ENCODE assay signal across 10 cellular contexts in genomic region chr16:2518823-2519710, GRCh38. TPM values are rescaled to one million over a fixed set of nuclear protein-coding genes. Genes with fewer than 3 reads are reported as not detected.
DNase-seq lines count a peak whose midpoint lies in the region; ATAC-seq, FAIRE-seq and TF ChIP-seq lines count a peak whose summit lies in the region.
"Had no signal": no experiment of that assay in that cellular context is flagged by ENCODE, and none has a peak within 500 bp of the region (broad histone marks: within the 10 kb centered on the region; RNA-seq: fewer than 3 reads in every experiment).

No MANE protein-coding gene starts in this region.

- no peaks in the 10 kb centered on the region for H3K27me3 Mint-ChIP-seq in T-cell

- H3K9ac ChIP-seq in BLaER1, result 0 out of 2 replicates have a peak overlapping the region, but pooled peaks have one; percentile 10
- H3K9ac ChIP-seq in parathyroid adenoma, result no peak overlapping the region

- 77% methylated on average over 6 of the region's 39 CpGs; no CpG with 5 or more reads in 1 of the 2 donors for WGBS in gastroesophageal sphincter (ENCODE audit: low coverage in 1 of 2), 2 donors

- H3K36me3 ChIP-seq in BLaER1, result peaks cover 49% of the 10 kb centered on the region
- peaks cover 0 to 31% of the 10 kb centered on the region in 2 donors for H3K36me3 ChIP-seq in gastroesophageal sphincter
- no peaks in the 10 kb centered on the region for H3K36me3 ChIP-seq in parathyroid adenoma (ENCODE audit: control insufficient read depth, insufficient read depth, low read length)

- peak overlapping the region; percentile 59 to 84 (median 72) for H3K4me3 Mint-ChIP-seq in T-cell

- CTCF ChIA-PET in T-cell (lab: Charles Lee), result no interaction called here

- peaks cover 48% of the 10 kb centered on the region for H3K4me1 ChIP-seq in BLaER1
- H3K4me1 ChIP-seq in gastroesophageal sphincter, result peaks cover 0 to 75% (median 56%) of the 10 kb centered on the region in 3 donors
- peaks cover 38% of the 10 kb centered on the region for H3K4me1 ChIP-seq in parathyroid adenoma

- no peak for TF ChIP-seq EP300 in gastroesophageal sphincter (IDR thresholded peaks at IDR 0.05)

- POLR2A ChIA-PET in T-cell (lab: Charles Lee), result interaction anchor here (0.7 to 2.8 kb wide), 4 partner anchors 8 to 365 kb away, joined by 3 to 31 read pairs (median 4); partner anchors contain the start of gene CEMP1 (in 1 of the 2)

- H3K4me1 Mint-ChIP-seq in T-cell, result peaks cover 63 to 67% (median 65%) of the 10 kb centered on the region in 3 donors

- H4K20me1 ChIP-seq in BLaER1, result peaks cover 75% of the 10 kb centered on the region

- no peak for FAIRE-seq in H54 (lab: Jason Lieb, UNC)
- FAIRE-seq: endometrium had no signal

- H3K4me2 ChIP-seq in BLaER1 (peak overlapping the region; percentile 54), parathyroid adenoma (ENCODE audit: low read length) (peak overlapping the region; percentile 2)

- no peaks in the 10 kb centered on the region for H3K9me3 Mint-ChIP-seq in T-cell

- ATAC-seq in T-cell (replicated peaks in 1 of 4) (no peak), gastroesophageal sphincter (no peak), GM18909 (IDR thresholded peaks at IDR 0.05; ENCODE audit: poor library complexity, unreplicated experiment) (no peak)

- H2AFZ ChIP-seq in parathyroid adenoma, result no peak overlapping the region

- TF ChIP-seq POLR2A in gastroesophageal sphincter (IDR thresholded peaks at IDR 0.05), result no peak
- no peak for TF ChIP-seq POLR2A in H54 (IDR thresholded peaks at IDR 0.05; ENCODE audit: low read depth, low read length)

- H3K27ac Mint-ChIP-seq in T-cell, result peak overlapping the region; percentile 89 to 91

- peaks cover 51% of the 10 kb centered on the region for H3K79me2 ChIP-seq in parathyroid adenoma

- H3K27ac ChIP-seq in BLaER1 (no peak overlapping the region), gastroesophageal sphincter (peak overlapping the region; percentile 57 to 98 (median 96)), parathyroid adenoma (peak overlapping the region; percentile 47)

- H3K9me3 ChIP-seq in BLaER1 (no peaks in the 10 kb centered on the region), gastroesophageal sphincter (no peaks in the 10 kb centered on the region), parathyroid adenoma (ENCODE audit: control insufficient read depth, low read length) (no peaks in the 10 kb centered on the region)

- H3K4me3 ChIP-seq in BLaER1 (no peak overlapping the region), gastroesophageal sphincter (peak overlapping the region in 1 of 2 donors; percentile 78), parathyroid adenoma (ENCODE audit: low read depth, low read length) (peak overlapping the region; percentile 37)

- DNase-seq in T-cell, result no peak
- DNase-seq in NCI-H1048 (lab: John Stamatoyannopoulos, UW), result no peak
- DNase-seq in H54 (ENCODE audit: insufficient read length, low spot score), result no peak
- DNase-seq in NCI-H1105 treated with DMSO at 0.1 percent for 48 hours (lab: John Stamatoyannopoulos, UW), result no peak
- DNase-seq: Karpas-422 had no signal

- H3K27me3 ChIP-seq in BLaER1 (no peaks in the 10 kb centered on the region), gastroesophageal sphincter (no peaks in the 10 kb centered on the region), parathyroid adenoma (ENCODE audit: control insufficient read depth, insufficient read depth, low read length) (no peaks in the 10 kb centered on the region)

- TF ChIP-seq CTCF in gastroesophageal sphincter (IDR thresholded peaks at IDR 0.05), result no peak
- no peak for TF ChIP-seq CTCF in parathyroid adenoma (IDR thresholded peaks at IDR 0.05)

- peaks cover 8% of the 10 kb centered on the region for H3K36me3 Mint-ChIP-seq in T-cell

RNA-seq across cellular contexts. Expression of gene AMDHD2, which starts 1.1 kb away (rescaled TPM):
- 100 to 1,000 TPM; 104 to 215 (median 122) TPM for total RNA-seq in T-cell
- total RNA-seq in gastroesophageal sphincter, result 10 to 100 TPM; 14.0 to 29.1 (median 23.4) TPM

RNA-seq across cellular contexts. Expression of gene ATP6V0C, which starts 5.3 kb away (rescaled TPM):
- total RNA-seq in T-cell (100 to 1,000 TPM; 122 to 161 (median 128) TPM), gastroesophageal sphincter (10 to 100 TPM; 37.5 to 62.2 (median 50.9) TPM)

RNA-seq across cellular contexts. Expression of gene CEMP1, which starts 12.1 kb away (rescaled TPM):
- total RNA-seq in T-cell, result 1 to 10 TPM in 3 of 5 donors, under 1 TPM in 1, not detected in 1; 0.26 to 3.1 (median 1.1) TPM
- total RNA-seq in gastroesophageal sphincter, result under 1 TPM in 1 of 4 donors, not detected in 3; 0.40 TPM

RNA-seq across cellular contexts. Expression of gene PDPK1, which starts 18.8 kb away (rescaled TPM):
- total RNA-seq in T-cell, result 10 to 100 TPM; 49.8 to 68.4 (median 67.3) TPM
- total RNA-seq in gastroesophageal sphincter, result 10 to 100 TPM; 30.8 to 43.1 (median 36.5) TPM

RNA-seq across cellular contexts. Expression of gene TBC1D24, which starts 44.1 kb away (rescaled TPM):
- total RNA-seq in T-cell (10 to 100 TPM in 3 of 5 donors, 1 to 10 TPM in 2; 8.3 to 22.2 (median 10.7) TPM), gastroesophageal sphincter (10 to 100 TPM in 3 of 4 donors, 1 to 10 TPM in 1; 6.2 to 18.4 (median 14.2) TPM)
